In the genomic region with DNA sequence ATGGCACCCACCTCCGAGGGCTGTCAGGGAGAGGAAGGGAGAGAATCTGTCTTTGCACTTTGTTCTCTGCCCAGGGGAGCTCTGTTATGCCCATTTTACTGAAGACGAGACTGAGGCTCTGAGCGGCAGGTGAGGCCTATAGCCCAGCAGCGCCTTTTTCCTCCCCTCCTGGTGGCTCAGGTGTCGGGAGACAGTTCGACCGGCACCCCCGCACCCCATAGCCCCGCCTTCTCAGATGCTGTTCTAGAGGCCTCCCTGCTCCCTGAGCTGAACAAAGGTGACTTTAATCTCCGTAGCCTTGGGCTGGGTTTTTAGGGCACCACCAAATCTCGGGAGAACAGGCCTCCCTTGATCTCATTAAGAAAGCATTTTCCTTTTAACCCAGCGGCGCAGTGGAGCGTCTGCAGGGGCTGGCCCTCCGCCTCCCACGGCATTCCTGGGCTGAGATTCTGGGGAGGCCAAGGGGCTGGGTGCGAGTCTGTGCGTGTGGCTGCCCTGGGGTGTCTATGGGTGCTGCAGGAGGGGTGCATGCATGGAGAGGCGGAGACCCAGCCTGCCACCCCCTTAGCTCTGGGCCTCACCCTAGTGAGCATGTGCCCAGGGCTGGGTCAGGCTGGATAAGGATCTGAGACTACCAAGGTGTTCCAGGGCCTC, we compare ENCODE assay signal across 8 cellular contexts. TPM values are rescaled to one million over a fixed set of nuclear protein-coding genes. Genes with fewer than 3 reads are reported as not detected.
DNase-seq lines count a peak whose midpoint lies in the region; ATAC-seq and TF ChIP-seq lines count a peak whose summit lies in the region.

No MANE protein-coding gene starts in this region.

- ATAC-seq in activated CD8-positive, alpha-beta T cell treated with anti-CD3 and anti-CD28 coated beads for 36 hours, result peak; percentile 3
- ATAC-seq in HG03097 (IDR thresholded peaks at IDR 0.05; ENCODE audit: low FRiP score, unreplicated experiment), result no peak

- H3K4me1 Mint-ChIP-seq in activated CD8-positive, alpha-beta T cell treated with anti-CD3 and anti-CD28 coated beads for 36 hours (ENCODE audit: low read depth), result peaks cover 41% of the 10 kb centered on the region

- CTCF ChIA-PET in activated CD8-positive, alpha-beta T cell treated with anti-CD3 and anti-CD28 coated beads for 36 hours (lab: Charles Lee), result interaction anchor here (0.8 to 1.0 kb wide), 2 partner anchors 17 to 54 kb away, joined by 3 read pairs; no protein-coding TSS in a partner anchor

- H3K27me3 Mint-ChIP-seq in activated CD8-positive, alpha-beta T cell treated with anti-CD3 and anti-CD28 coated beads for 36 hours, result no peaks in the 10 kb centered on the region

- H3K4me3 ChIP-seq in skeletal muscle cell (ENCODE audit: low read depth, low read length), result peak overlapping the region; percentile 65

- peaks cover 34% of the 10 kb centered on the region for H3K36me3 Mint-ChIP-seq in activated CD8-positive, alpha-beta T cell treated with anti-CD3 and anti-CD28 coated beads for 36 hours (ENCODE audit: low read depth)

- POLR2A ChIA-PET in activated CD8-positive, alpha-beta T cell treated with anti-CD3 and anti-CD28 coated beads for 36 hours (lab: Charles Lee), result interaction anchor here (0.9 to 6.0 kb wide), 2 partner anchors 13 to 118 kb away, joined by 4 to 60 read pairs; no protein-coding TSS in a partner anchor

- no peak for TF ChIP-seq CTCF in activated CD8-positive, alpha-beta T cell treated with anti-CD3 and anti-CD28 coated beads for 36 hours (IDR thresholded peaks at IDR 0.05)

- no peaks in the 10 kb centered on the region for H3K9me3 Mint-ChIP-seq in activated CD8-positive, alpha-beta T cell treated with anti-CD3 and anti-CD28 coated beads for 36 hours

- H3K4me3 Mint-ChIP-seq in activated CD8-positive, alpha-beta T cell treated with anti-CD3 and anti-CD28 coated beads for 36 hours, result peak overlapping the region; percentile 97

- DNase-seq in stimulated activated CD4-positive, alpha-beta T cell treated with anti-CD3 and anti-CD28 coated beads, Interleukin-1b, Interleukin-23, amount 100 ng/mL, for 48 hours, result peak; percentile 40
- DNase-seq in stimulated activated CD4-positive, alpha-beta T cell treated with anti-CD3 and anti-CD28 coated beads, Interleukin-12 subunit alpha, Interleukin-12 subunit beta, amount 100 ng/mL, for 4 hours, result no peak
- DNase-seq in activated CD8-positive, alpha-beta T cell treated with anti-CD3 and anti-CD28 coated beads for 36 hours, result peak; percentile 70
- peak; percentile 39 for DNase-seq in foreskin melanocyte
- no peak for DNase-seq in skeletal muscle cell (ENCODE audit: low read depth)
- no peak for DNase-seq in AG08396 (ENCODE audit: low spot score)
- no peak for DNase-seq in activated gamma-delta T cell (lab: John Stamatoyannopoulos, UW)

- intact Hi-C loops in activated CD8-positive, alpha-beta T cell treated with anti-CD3 and anti-CD28 coated beads for 36 hours (cut with micrococcal nuclease), result loop anchor here (1.0 to 10.0 kb wide), 4 partner anchors 7 to 118 kb away; a partner anchor contains a TSS

- H3K27ac Mint-ChIP-seq in activated CD8-positive, alpha-beta T cell treated with anti-CD3 and anti-CD28 coated beads for 36 hours, result peak overlapping the region; percentile 94

RNA-seq across cellular contexts. Expression of a gene that starts 3.3 kb away (rescaled TPM):
- 10 to 100 TPM; 50.6 TPM for total RNA-seq in activated CD8-positive, alpha-beta T cell treated with anti-CD3 and anti-CD28 coated beads for 36 hours

RNA-seq across cellular contexts. Expression of a gene that starts 32.4 kb away (rescaled TPM):
- 10 to 100 TPM; 30.9 to 32.6 TPM for total RNA-seq in activated CD8-positive, alpha-beta T cell treated with anti-CD3 and anti-CD28 coated beads for 36 hours

RNA-seq across cellular contexts. Expression of a gene that starts 35.9 kb away (rescaled TPM):
- total RNA-seq in activated CD8-positive, alpha-beta T cell treated with anti-CD3 and anti-CD28 coated beads for 36 hours, result 1 to 10 TPM; 4.0 to 4.3 TPM

RNA-seq across cellular contexts. Expression of a gene that starts 46.7 kb away (rescaled TPM):
- not detected for total RNA-seq in activated CD8-positive, alpha-beta T cell treated with anti-CD3 and anti-CD28 coated beads for 36 hours

Comparison
In these comparisons a context has a peak if more than half of its experiments do, and no peak if none do; other contexts are left out.
1. DNase-seq: peak in stimulated activated CD4-positive, alpha-beta T cell treated with anti-CD3 and anti-CD28 coated beads, Interleukin-1b, Interleukin-23, amount 100 ng/mL, for 48 hours (single experiment), activated CD8-positive, alpha-beta T cell treated with anti-CD3 and anti-CD28 coated beads for 36 hours (single experiment) and foreskin melanocyte (single experiment); none in stimulated activated CD4-positive, alpha-beta T cell treated with anti-CD3 and anti-CD28 coated beads, Interleukin-12 subunit alpha, Interleukin-12 subunit beta, amount 100 ng/mL, for 4 hours (single experiment), skeletal muscle cell (single experiment), AG08396 (single experiment) and activated gamma-delta T cell (single experiment).